ENCODE assay signal across 1 cellular context in the genomic region with DNA sequence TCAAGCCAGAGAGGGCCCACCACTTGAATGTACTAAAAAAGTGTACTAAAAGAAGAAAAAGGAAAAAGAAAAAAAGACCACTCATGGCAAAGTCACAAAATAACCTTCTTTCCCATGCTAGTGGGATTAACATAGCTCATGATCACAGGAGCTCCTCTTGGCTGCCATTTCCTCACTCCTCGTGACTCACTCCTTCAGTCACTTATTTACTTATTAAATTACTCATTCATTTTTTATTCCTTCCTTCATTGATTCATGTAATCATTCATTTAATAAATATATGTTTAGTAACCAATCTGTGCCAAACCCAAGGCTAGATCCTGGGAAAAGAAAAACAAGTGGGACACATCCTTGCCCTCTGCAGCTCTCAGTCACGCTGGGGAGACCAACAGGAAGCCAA.
TF ChIP-seq lines count a peak whose summit lies in the region.

No MANE protein-coding gene starts in this region.

TF ChIP-seq in GM23338, 12 proteins besides CTCF, POLR2A, EP300 and RAD21 (continued from another document):
- no peak for TF ChIP-seq ZNF331 (CRISPR knock-in tag; IDR thresholded peaks at IDR 0.05; ENCODE audit: low read depth)
- no peak for TF ChIP-seq STAT1 (IDR thresholded peaks at IDR 0.05; ENCODE audit: unreplicated experiment)
- TF ChIP-seq EZH2phosphoT487 (IDR thresholded peaks at IDR 0.05; ENCODE audit: unreplicated experiment) = no peak
